ENCODE assay signal across 9 cellular contexts in genomic region chr11:10900686-10901415, GRCh38. TPM values are rescaled to one million over a fixed set of nuclear protein-coding genes. Genes with fewer than 3 reads are reported as not detected.
DNase-seq lines count a peak whose midpoint lies in the region; ATAC-seq and TF ChIP-seq lines count a peak whose summit lies in the region.
"Had no signal": no experiment of that assay in that cellular context is flagged by ENCODE, and none has a peak within 500 bp of the region (broad histone marks: within the 10 kb centered on the region; RNA-seq: fewer than 3 reads in every experiment).

No MANE protein-coding gene starts in this region.

- H3K27ac ChIP-seq in transverse colon = peak overlapping the region; percentile 87 to 96 (median 90)

- peaks cover 37% of the 10 kb centered on the region for H3K4me1 ChIP-seq in adipocyte (ENCODE audit: control insufficient read depth, insufficient read depth, low read length)
- peaks cover 25 to 37% (median 34%) of the 10 kb centered on the region in 4 donors for H3K4me1 ChIP-seq in transverse colon
- H3K4me1 ChIP-seq in BE2C = peaks cover 13% of the 10 kb centered on the region

- H3K9me3 ChIP-seq in adipocyte (ENCODE audit: control insufficient read depth, low read length) (no peaks in the 10 kb centered on the region), transverse colon (no peaks in the 10 kb centered on the region), BE2C (no peaks in the 10 kb centered on the region)

- no peaks in the 10 kb centered on the region for H3K27me3 ChIP-seq in adipocyte (replicated peaks; ENCODE audit: control insufficient read depth, insufficient read depth, low read length)
- no peaks in the 10 kb centered on the region for H3K27me3 ChIP-seq in transverse colon
- H3K27me3 ChIP-seq in BE2C = no peaks in the 10 kb centered on the region

- peak overlapping the region; percentile 88 for H3K9ac ChIP-seq in adipocyte (ENCODE audit: low read length)

- no peak for ATAC-seq in HG03520 (IDR thresholded peaks at IDR 0.05; ENCODE audit: unreplicated experiment)

- TF ChIP-seq CTCF in transverse colon (IDR thresholded peaks at IDR 0.05) = no peak
- no peak for TF ChIP-seq CTCF in BE2C (IDR thresholded peaks at IDR 0.05; ENCODE audit: low read depth, low read length)

- no peaks in the 10 kb centered on the region for H3K36me3 ChIP-seq in adipocyte (ENCODE audit: control insufficient read depth, insufficient read depth, low read length, severe bottlenecking)
- no peaks in the 10 kb centered on the region for H3K36me3 ChIP-seq in transverse colon
- H3K36me3 ChIP-seq in BE2C = no peaks in the 10 kb centered on the region

- intact Hi-C loops in transverse colon (cut with DNase I; ENCODE audit: low total_unique reads) = loop anchor here (10.0 kb wide), 1 partner anchor 46 kb away; the partner anchor contains the start of gene ZBED5

- TF ChIP-seq POLR2A in transverse colon (IDR thresholded peaks at IDR 0.05) = no peak

- DNase-seq in NCI-H82 (lab: John Stamatoyannopoulos, UW) = peak; percentile 15
- no peak for DNase-seq in NCI-H82 treated with DMSO at 0.1 percent for 48 hours (lab: John Stamatoyannopoulos, UW; ENCODE audit: unreplicated experiment)
- peak; percentile 36 for DNase-seq in adipocyte (ENCODE audit: low read depth)
- peak; percentile 10 for DNase-seq in kidney tubule cell (ENCODE audit: low spot score)
- DNase-seq in transverse colon = no peak
- no peak for DNase-seq in central memory CD4-positive, alpha-beta T cell
- no peak for DNase-seq in BE2C
- DNase-seq: activated CD4-positive, alpha-beta T cell treated with anti-CD3 and anti-CD28 coated beads, Interleukin-2, amount 10 ng/mL, durations not matched to agents 7 days and 5 days had no signal

- TF ChIP-seq EP300 in transverse colon (IDR thresholded peaks at IDR 0.05; ENCODE audit: low read depth) = no peak

- in situ Hi-C loops in transverse colon (cut with MboI; ENCODE audit: low pct_ligation_motif_present in 1 of 4, low pct_unique_long_range_greater_than_20kb in 1 of 4, low sequenced_read_pairs in 3 of 4) = no loop called here

- H3K4me3 ChIP-seq in adipocyte (ENCODE audit: low read length) (peak overlapping the region; percentile 61), transverse colon (no peak overlapping the region), BE2C (ENCODE audit: low read depth, low read length) (no peak overlapping the region)

- 56 to 59% methylated on average over 5 to 7 of the region's 7 CpGs for WGBS in transverse colon (ENCODE audit: low coverage in 1 of 2), 2 donors

RNA-seq across cellular contexts. Expression of gene ZBED5, which starts 43.0 kb away (rescaled TPM):
- total RNA-seq in transverse colon = 10 to 100 TPM; 13.7 to 38.4 (median 29.7) TPM
- polyA plus RNA-seq in BE2C (2012; ENCODE audit: insufficient read depth, insufficient read length, low read depth) = 37.5 TPM

Comparison
In these comparisons a context has a peak if more than half of its experiments do, and no peak if none do; other contexts are left out.
1. DNase-seq: peak in NCI-H82 (single experiment), adipocyte (single experiment) and kidney tubule cell (single experiment); none in NCI-H82 treated with DMSO at 0.1 percent for 48 hours (single experiment), transverse colon (single experiment), central memory CD4-positive, alpha-beta T cell (single experiment) and BE2C (single experiment).